Comparison of ENCODE assay signal across 12 cellular contexts in genomic region chr10:15293862-15294835, GRCh38.
DNase-seq lines count a peak whose midpoint lies in the region; ATAC-seq and TF ChIP-seq lines count a peak whose summit lies in the region.
"Had no signal": no experiment of that assay in that cellular context is flagged by ENCODE, and none has a peak within 500 bp of the region (broad histone marks: within the 10 kb centered on the region; RNA-seq: fewer than 3 reads in every experiment).

No MANE protein-coding gene starts in this region.

- H3K79me2 ChIP-seq in Loucy (ENCODE audit: insufficient read depth, low read length), result no peaks in the 10 kb centered on the region

- intact Hi-C loops in mucosa of descending colon (cut with DNase I, micrococcal nuclease), result no loop called here

- H3K4me3 ChIP-seq in Loucy (ENCODE audit: low read length, poor library complexity, severe bottlenecking) (no peak overlapping the region), mucosa of descending colon (no peak overlapping the region)

- no peak overlapping the region for H3K4me3 Mint-ChIP-seq in T-helper 17 cell
- H3K4me3 Mint-ChIP-seq: B cell, neural crest cell had no signal

- ATAC-seq in mucosa of descending colon, result peak; percentile 10
- no peak for ATAC-seq in T-helper 17 cell

- H3K4me1 Mint-ChIP-seq in T-helper 17 cell, result peaks cover 7% of the 10 kb centered on the region
- H3K4me1 Mint-ChIP-seq: B cell had no signal

- H3K9me3 ChIP-seq in Loucy (ENCODE audit: insufficient read depth, low read depth, low read length), result no peaks in the 10 kb centered on the region
- no peaks in the 10 kb centered on the region for H3K9me3 ChIP-seq in mucosa of descending colon
- no peaks in the 10 kb centered on the region for H3K9me3 ChIP-seq in T-helper 17 cell (ENCODE audit: control insufficient read depth, low read length, poor library complexity, severe bottlenecking)

- H3K9ac ChIP-seq in Loucy (ENCODE audit: low read depth, low read length, poor library complexity, severe bottlenecking), result no peak overlapping the region

- peak overlapping the region; percentile 54; the same call in 1 of the 2 replicates for H2AFZ ChIP-seq in Loucy (ENCODE audit: low read length)

- H4K20me1 ChIP-seq in Loucy (ENCODE audit: insufficient read depth, low read length, poor library complexity, severe bottlenecking), result no peaks in the 10 kb centered on the region

- H3K36me3 ChIP-seq in Loucy (ENCODE audit: insufficient read depth, low read length) (no peaks in the 10 kb centered on the region), mucosa of descending colon (ENCODE audit: low read depth) (no peaks in the 10 kb centered on the region)

- H3K4me1 ChIP-seq in Loucy (ENCODE audit: insufficient read depth, low read length, poor library complexity, severe bottlenecking) (peaks cover 24% of the 10 kb centered on the region), mucosa of descending colon (ENCODE audit: low read depth) (peaks cover 5% of the 10 kb centered on the region)

- H3K36me3 Mint-ChIP-seq in T-helper 17 cell (ENCODE audit: low read depth), result no peaks in the 10 kb centered on the region

- DNase-seq in AG20443 (ENCODE audit: low spot score) (peak; percentile 55), dedifferentiated amniotic fluid mesenchymal stem cell (ENCODE audit: extremely low spot score) (peak; percentile 36), mucosa of descending colon (no peak), T-helper 17 cell (no peak), NCI-H1048 (lab: John Stamatoyannopoulos, UW) (no peak), NCI-H774 (lab: John Stamatoyannopoulos, UW) (no peak)
- DNase-seq in activated CD8-positive, alpha-beta memory T cell treated with anti-CD3 and anti-CD28 coated beads for 24 hours, result no peak
- DNase-seq: NCI-H1105 treated with DMSO at 0.1 percent for 48 hours, NCI-H82 had no signal

- H3F3A ChIP-seq in Loucy (ENCODE audit: low read depth), result no peaks in the 10 kb centered on the region

- H3K9me2 ChIP-seq in Loucy (replicated peaks; ENCODE audit: low read depth, low read length), result no peaks in the 10 kb centered on the region

- TF ChIP-seq CTCF in Loucy (conservative IDR thresholded peaks at IDR 0.05; ENCODE audit: low read length), result no peak
- TF ChIP-seq CTCF in mucosa of descending colon (IDR thresholded peaks at IDR 0.05), result no peak

- no peak overlapping the region for H3K27ac Mint-ChIP-seq in T-helper 17 cell
- H3K27ac Mint-ChIP-seq: B cell had no signal

- H3K27me3 Mint-ChIP-seq in T-helper 17 cell, result no peaks in the 10 kb centered on the region

- peak overlapping the region; percentile 9 for H3K4me2 ChIP-seq in Loucy (ENCODE audit: low read depth, low read length, poor library complexity, severe bottlenecking)

- H3K27me3 ChIP-seq in Loucy (ENCODE audit: insufficient read depth, low read length, poor library complexity, severe bottlenecking), result no peaks in the 10 kb centered on the region

Comparison
In these comparisons a context has a peak if more than half of its experiments do, and no peak if none do; other contexts are left out.
1. DNase-seq: peak in AG20443 (single experiment) and dedifferentiated amniotic fluid mesenchymal stem cell (single experiment); none in mucosa of descending colon (0 of 3), T-helper 17 cell (0 of 3), NCI-H1048 (single experiment), NCI-H774 (single experiment) and activated CD8-positive, alpha-beta memory T cell treated with anti-CD3 and anti-CD28 coated beads for 24 hours (single experiment).